ENCODE assay signal across 9 cellular contexts in genomic region chr14:68199465-68200145, GRCh38.
DNase-seq lines count a peak whose midpoint lies in the region; ATAC-seq, FAIRE-seq and TF ChIP-seq lines count a peak whose summit lies in the region.
"Had no signal": no experiment of that assay in that cellular context is flagged by ENCODE, and none has a peak within 500 bp of the region (broad histone marks: within the 10 kb centered on the region; RNA-seq: fewer than 3 reads in every experiment).

No MANE protein-coding gene starts in this region.

- peaks cover 34% of the 10 kb centered on the region for H3K4me1 ChIP-seq in HUES6 (ENCODE audit: control insufficient read depth, insufficient read depth, low read length)
- peaks cover 8 to 22% of the 10 kb centered on the region in 2 donors for H3K4me1 ChIP-seq in kidney (ENCODE audit: control insufficient read depth in 1 of 2, insufficient read depth in 1 of 2, low read depth in 1 of 2, low read length in 2 of 2)
- H3K4me1 ChIP-seq in smooth muscle cell (ENCODE audit: low read depth), result peaks cover 30% of the 10 kb centered on the region

- H3K27me3 ChIP-seq in HUES6 (ENCODE audit: control insufficient read depth, insufficient read depth, low read length), result no peaks in the 10 kb centered on the region
- no peaks in the 10 kb centered on the region for H3K27me3 ChIP-seq in smooth muscle cell (ENCODE audit: low read depth)

- TF ChIP-seq CTCF in choroid plexus epithelial cell (conservative IDR thresholded peaks at IDR 0.05; ENCODE audit: low read depth, low read length) (peak; percentile 19), kidney (IDR thresholded peaks at IDR 0.05; ENCODE audit: borderline replicate concordance, extremely low read depth, insufficient read depth) (no peak), smooth muscle cell (IDR thresholded peaks at IDR 0.05; ENCODE audit: borderline replicate concordance, insufficient read depth, poor library complexity, severe bottlenecking) (no peak)

- H3K79me2 ChIP-seq in smooth muscle cell (ENCODE audit: low read depth), result no peaks in the 10 kb centered on the region

- 39% methylated on average over 8 of the region's 8 CpGs for WGBS in smooth muscle cell (ENCODE audit: low lambda C conversion rate)

- FAIRE-seq in kidney (lab: Jason Lieb, UNC), result no peak

- ATAC-seq in activated naive CD4-positive, alpha-beta T cell treated with anti-CD3 and anti-CD28 coated beads, Interleukin-2, amount 50 U/mL, for 72 hours, result no peak

- DNase-seq in choroid plexus epithelial cell (ENCODE audit: low read depth), result peak; percentile 79
- DNase-seq in kidney, result no peak
- DNase-seq in smooth muscle cell (lab: John Stamatoyannopoulos, UW; ENCODE audit: unreplicated experiment), result no peak
- DNase-seq in activated naive CD4-positive, alpha-beta T cell treated with anti-CD3 and anti-CD28 coated beads, Interleukin-2, amount 50 U/mL, for 72 hours (ENCODE audit: low spot score in 2 of 2), result no peak
- no peak for DNase-seq in SIG-M5 treated with dmso at 0.1 percent for 504 hours (lab: John Stamatoyannopoulos, UW; ENCODE audit: unreplicated experiment)
- DNase-seq in SHP77 (lab: John Stamatoyannopoulos, UW), result no peak
- DNase-seq in epidermal melanocyte (ENCODE audit: insufficient read length, low spot score), result no peak
- DNase-seq: activated CD4-positive, alpha-beta T cell treated with anti-CD3 and anti-CD28 coated beads, Interleukin-2, amount 10 ng/mL, durations not matched to agents 7 days and 5 days had no signal

- no peaks in the 10 kb centered on the region for H3K36me3 Mint-ChIP-seq in activated naive CD4-positive, alpha-beta T cell treated with anti-CD3 and anti-CD28 coated beads, Interleukin-2, amount 50 U/mL, for 72 hours

- peak overlapping the region; percentile 70 for H3K4me2 ChIP-seq in smooth muscle cell

- H3K27ac ChIP-seq in HUES6 (ENCODE audit: low read depth, low read length) (0 out of 2 replicates have a peak overlapping the region, but pooled peaks have one; percentile 0), kidney (ENCODE audit: low read depth in 2 of 2, low read length in 2 of 2) (peak overlapping the region; percentile 59 to 72), smooth muscle cell (ENCODE audit: low read depth) (peak overlapping the region; percentile 92)

- H3K27ac Mint-ChIP-seq in activated naive CD4-positive, alpha-beta T cell treated with anti-CD3 and anti-CD28 coated beads, Interleukin-2, amount 50 U/mL, for 72 hours, result no peak overlapping the region
- H3K27ac Mint-ChIP-seq: activated CD4-positive, alpha-beta T cell treated with anti-CD3 and anti-CD28 coated beads, Interleukin-2, amount 10 ng/mL, durations not matched to agents 7 days and 5 days had no signal

- no peak overlapping the region for H3K4me3 ChIP-seq in HUES6 (ENCODE audit: low read depth, low read length)
- no peak overlapping the region for H3K4me3 ChIP-seq in choroid plexus epithelial cell (ENCODE audit: low read depth, low read length)
- no peak overlapping the region for H3K4me3 ChIP-seq in kidney (ENCODE audit: low read length in 2 of 2)
- H3K4me3 ChIP-seq in smooth muscle cell, result peak overlapping the region; percentile 10

- no peaks in the 10 kb centered on the region for H3K9me3 ChIP-seq in HUES6 (ENCODE audit: control insufficient read depth, insufficient read depth, low read depth, low read length)
- H3K9me3 ChIP-seq in kidney (ENCODE audit: control insufficient read depth in 1 of 2, low read length in 2 of 2), result no peaks in the 10 kb centered on the region
- H3K9me3 ChIP-seq in smooth muscle cell (replicated peaks; ENCODE audit: low read depth), result no peaks in the 10 kb centered on the region

- H3K36me3 ChIP-seq in HUES6 (ENCODE audit: control insufficient read depth, insufficient read depth, low read length) (no peaks in the 10 kb centered on the region), kidney (ENCODE audit: control insufficient read depth in 1 of 2, insufficient read depth in 2 of 2, low read length in 2 of 2) (no peaks in the 10 kb centered on the region), smooth muscle cell (ENCODE audit: low read depth) (no peaks in the 10 kb centered on the region)

- peak overlapping the region; percentile 81 for H2AFZ ChIP-seq in smooth muscle cell (ENCODE audit: low read depth)

- no peaks in the 10 kb centered on the region for H4K20me1 ChIP-seq in smooth muscle cell (ENCODE audit: low read depth)

- H3F3A ChIP-seq in smooth muscle cell (ENCODE audit: low read depth), result peaks cover 16% of the 10 kb centered on the region

- no peak overlapping the region for H3K9ac ChIP-seq in HUES6 (ENCODE audit: low read length)
- peak overlapping the region in 1 of 2 donors; percentile 5 for H3K9ac ChIP-seq in kidney (ENCODE audit: low read length in 2 of 2)
- H3K9ac ChIP-seq in smooth muscle cell (ENCODE audit: low read depth), result peak overlapping the region; percentile 33

- H3K9me3 Mint-ChIP-seq in activated naive CD4-positive, alpha-beta T cell treated with anti-CD3 and anti-CD28 coated beads, Interleukin-2, amount 50 U/mL, for 72 hours, result no peaks in the 10 kb centered on the region
- H3K9me3 Mint-ChIP-seq: activated CD4-positive, alpha-beta T cell treated with anti-CD3 and anti-CD28 coated beads, Interleukin-2, amount 10 ng/mL, durations not matched to agents 7 days and 5 days had no signal

- intact Hi-C loops in kidney (cut with DNase I), result no loop called here

Comparison
In these comparisons a context has a peak if more than half of its experiments do, and no peak if none do; other contexts are left out.
1. H3K27ac ChIP-seq: peak in every context shown above with its lines; median percentile 92 in smooth muscle cell; 66 in kidney; 0 in HUES6.